16 cellular contexts compared by ENCODE assay signal in the genomic region with DNA sequence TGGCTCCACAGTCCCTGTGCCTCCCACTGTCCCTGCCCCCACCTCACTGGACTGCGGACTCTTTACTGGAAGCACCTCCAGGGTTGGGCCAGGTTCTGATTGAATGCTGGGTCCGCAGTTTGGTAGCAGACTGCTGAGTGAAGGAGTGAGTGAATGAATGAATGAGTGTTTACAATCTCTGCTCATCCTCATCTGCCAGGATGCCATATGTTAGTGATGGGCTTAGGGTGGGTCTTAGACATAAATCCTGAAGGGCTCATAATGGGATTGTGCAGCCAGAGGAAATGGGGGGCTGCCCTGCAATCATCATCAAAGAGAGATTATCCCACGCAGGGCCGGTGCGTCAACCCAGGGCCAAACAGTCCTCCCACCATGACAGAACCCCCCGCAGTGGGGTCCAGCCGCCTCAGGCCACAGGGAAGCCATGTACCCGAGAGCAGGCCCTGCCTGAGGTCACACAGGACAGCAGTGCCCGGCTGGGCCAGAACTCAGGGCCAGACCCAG. TPM values are rescaled to one million over a fixed set of nuclear protein-coding genes. Genes with fewer than 3 reads are reported as not detected.
"Had no signal": no experiment of that assay in that cellular context is flagged by ENCODE, and none has a peak within 500 bp of the region (broad histone marks: within the 10 kb centered on the region; RNA-seq: fewer than 3 reads in every experiment).

No MANE protein-coding gene starts in this region.

- H3K4me3 ChIP-seq: lower lobe of right lung, psoas muscle, sigmoid colon, upper lobe of left lung had no signal

- DNase-seq: activated CD4-positive, alpha-beta T cell treated with anti-CD3 and anti-CD28 coated beads for 48 hours; activated CD8-positive, alpha-beta memory T cell treated with anti-CD3 and anti-CD28 coated beads for 24 hours; activated T-cell treated with anti-CD3 and anti-CD28 coated beads for 4 hours; amniotic stem cell; cerebellar nuclear complex; lower lobe of right lung; natural killer cell; sigmoid colon; stimulated activated CD4-positive, alpha-beta T cell treated with anti-CD3 and anti-CD28 coated beads, Interleukin-4, amount 100 ng/mL, for 1 hour; stimulated activated CD8-positive, alpha-beta memory T cell treated with anti-CD3 and anti-CD28 coated beads, Interleukin-4, amount 100 ng/mL, for 48 hours; T-helper 1 cell had no signal

- H3K36me3 ChIP-seq: lower lobe of right lung, sigmoid colon, upper lobe of left lung had no signal

- H3K27me3 ChIP-seq: sigmoid colon, upper lobe of left lung had no signal

- H3K27ac ChIP-seq: lower lobe of right lung, psoas muscle, upper lobe of left lung had no signal

- ATAC-seq: lower lobe of right lung, natural killer cell, psoas muscle had no signal

- H3K4me1 ChIP-seq: lower lobe of right lung, psoas muscle had no signal

- H3K9me3 ChIP-seq: psoas muscle, upper lobe of left lung had no signal

RNA-seq across cellular contexts. Expression of gene SLC1A7, which starts 26.1 kb away (rescaled TPM):
- total RNA-seq: activated T-helper 2 cell treated with anti-CD3 and anti-CD28 coated beads, Interferon-gamma antibody, Interleukin-2, Interleukin-4, amounts not matched to agents 10 μg/mL and 5 μg/mL and 100 μg/mL, durations not matched to agents 14 hours and 24 hours and 36 hours; temporal lobe; WTC11 had no signal

RNA-seq across cellular contexts. Expression of gene PODN, which starts 54.3 kb away (rescaled TPM):
- total RNA-seq: activated T-helper 2 cell treated with anti-CD3 and anti-CD28 coated beads, Interferon-gamma antibody, Interleukin-2, Interleukin-4, amounts not matched to agents 10 μg/mL and 5 μg/mL and 100 μg/mL, durations not matched to agents 14 hours and 24 hours and 36 hours had no signal
